Comparison of ENCODE assay signal across 25 cellular contexts in the genomic region with DNA sequence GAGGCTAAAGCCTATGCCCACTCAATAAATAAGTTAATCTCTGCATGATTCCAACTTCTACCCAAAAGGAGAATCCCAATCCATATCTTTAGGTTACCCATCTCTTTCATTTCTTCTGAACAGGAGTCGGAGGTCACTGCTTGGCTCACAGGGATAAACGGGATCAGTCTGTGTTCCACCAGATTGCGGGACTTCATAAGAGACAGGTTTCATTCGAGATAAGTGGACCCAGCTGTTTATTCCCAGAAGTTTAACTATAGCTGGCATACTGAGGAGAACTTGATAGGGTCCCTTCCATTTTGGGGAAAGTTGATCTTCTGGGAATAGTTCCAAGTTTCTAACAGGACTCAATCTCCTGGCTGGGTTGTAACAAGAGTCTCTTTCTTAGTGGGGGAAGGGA. TPM values are rescaled to one million over a fixed set of nuclear protein-coding genes. Genes with fewer than 3 reads are reported as not detected.
A peak's percentile ranks its signal among the peaks of the same experiment; 100 is the strongest.
DNase-seq lines count a peak whose midpoint lies in the region; ATAC-seq and TF ChIP-seq lines count a peak whose summit lies in the region.
"Had no signal": no experiment of that assay in that cellular context is flagged by ENCODE, and none has a peak within 500 bp of the region (broad histone marks: within the 10 kb centered on the region; RNA-seq: fewer than 3 reads in every experiment).

No MANE protein-coding gene starts in this region.

- H3K4me3 Mint-ChIP-seq in activated T-helper 17 cell treated with anti-CD3 and anti-CD28 coated beads, Interleukin-2, amount 50 U/mL, for 72 hours, result peak overlapping the region; percentile 60
- no peak overlapping the region for H3K4me3 Mint-ChIP-seq in activated T-cell treated with anti-CD3 and anti-CD28 coated beads, Interleukin-2, amount 50 U/mL, for 4 hours
- no peak overlapping the region for H3K4me3 Mint-ChIP-seq in activated naive CD8-positive, alpha-beta T cell treated with anti-CD3 and anti-CD28 coated beads, Interleukin-2, amount 50 U/mL, for 24 hours
- H3K4me3 Mint-ChIP-seq: CD4-positive, CD25-positive, alpha-beta regulatory T cell; GM23338; H9; IgD-negative memory B cell had no signal

- no peak overlapping the region for H3K27ac ChIP-seq in parathyroid adenoma
- H3K27ac ChIP-seq: BLaER1, HL-60, RWPE1 had no signal

- peak; percentile 94 for DNase-seq in DMS 273 (lab: John Stamatoyannopoulos, UW; ENCODE audit: unreplicated experiment)
- peak; percentile 65 for DNase-seq in NCI-H2171 (lab: John Stamatoyannopoulos, UW)
- no peak for DNase-seq in activated T-cell treated with anti-CD3 and anti-CD28 coated beads, Interleukin-2, amount 50 U/mL, for 4 hours
- DNase-seq in activated naive CD8-positive, alpha-beta T cell treated with anti-CD3 and anti-CD28 coated beads, Interleukin-2, amount 50 U/mL, for 24 hours, result no peak
- DNase-seq in activated naive CD4-positive, alpha-beta T cell treated with anti-CD3 and anti-CD28 coated beads, Interleukin-2, amount 50 U/mL, for 72 hours (ENCODE audit: low spot score in 2 of 2), result no peak
- DNase-seq: CD4-positive, CD25-positive, alpha-beta regulatory T cell; EL; GDM1; H9; NCI-H1092; NCI-H1417 treated with DMSO at 0.1 percent for 48 hours; NCI-H1694 treated with DMSO at 0.1 percent for 48 hours; NCI-H2081; NCI-H345; NCI-H510A treated with DMSO at 0.1 percent for 48 hours; SHP77 had no signal

- peaks cover 28% of the 10 kb centered on the region for H3K4me1 ChIP-seq in parathyroid adenoma

- peak overlapping the region; percentile 5 for H3K4me2 ChIP-seq in parathyroid adenoma (ENCODE audit: low read length)
- H3K4me2 ChIP-seq: BLaER1, GM23338 had no signal

- peaks cover 33% of the 10 kb centered on the region for H3K4me1 Mint-ChIP-seq in activated T-helper 17 cell treated with anti-CD3 and anti-CD28 coated beads, Interleukin-2, amount 50 U/mL, for 72 hours
- peaks cover 8% of the 10 kb centered on the region for H3K4me1 Mint-ChIP-seq in activated T-cell treated with anti-CD3 and anti-CD28 coated beads, Interleukin-2, amount 50 U/mL, for 4 hours (ENCODE audit: low read depth)
- peaks cover 17% of the 10 kb centered on the region for H3K4me1 Mint-ChIP-seq in activated naive CD8-positive, alpha-beta T cell treated with anti-CD3 and anti-CD28 coated beads, Interleukin-2, amount 50 U/mL, for 24 hours

- no peaks in the 10 kb centered on the region for H3K79me2 ChIP-seq in parathyroid adenoma

- peaks cover 4% of the 10 kb centered on the region for H3K9me3 Mint-ChIP-seq in activated T-helper 17 cell treated with anti-CD3 and anti-CD28 coated beads, Interleukin-2, amount 50 U/mL, for 72 hours
- H3K9me3 Mint-ChIP-seq in activated T-cell treated with anti-CD3 and anti-CD28 coated beads, Interleukin-2, amount 50 U/mL, for 4 hours, result peaks cover 19% of the 10 kb centered on the region
- peaks cover 18% of the 10 kb centered on the region for H3K9me3 Mint-ChIP-seq in activated naive CD8-positive, alpha-beta T cell treated with anti-CD3 and anti-CD28 coated beads, Interleukin-2, amount 50 U/mL, for 24 hours
- H3K9me3 Mint-ChIP-seq in activated naive CD4-positive, alpha-beta T cell treated with anti-CD3 and anti-CD28 coated beads, Interleukin-2, amount 50 U/mL, for 72 hours, result no peaks in the 10 kb centered on the region

- no peaks in the 10 kb centered on the region for H3K9me3 ChIP-seq in parathyroid adenoma (ENCODE audit: control insufficient read depth, low read length)

- no peak for TF ChIP-seq CTCF in parathyroid adenoma (IDR thresholded peaks at IDR 0.05)

- H3K36me3 Mint-ChIP-seq in activated T-helper 17 cell treated with anti-CD3 and anti-CD28 coated beads, Interleukin-2, amount 50 U/mL, for 72 hours (ENCODE audit: low read depth), result peaks cover 16% of the 10 kb centered on the region
- peaks cover 18% of the 10 kb centered on the region for H3K36me3 Mint-ChIP-seq in activated T-cell treated with anti-CD3 and anti-CD28 coated beads, Interleukin-2, amount 50 U/mL, for 4 hours (ENCODE audit: insufficient read depth)
- H3K36me3 Mint-ChIP-seq in activated naive CD8-positive, alpha-beta T cell treated with anti-CD3 and anti-CD28 coated beads, Interleukin-2, amount 50 U/mL, for 24 hours (ENCODE audit: low read depth), result peaks cover 29% of the 10 kb centered on the region
- no peaks in the 10 kb centered on the region for H3K36me3 Mint-ChIP-seq in activated naive CD4-positive, alpha-beta T cell treated with anti-CD3 and anti-CD28 coated beads, Interleukin-2, amount 50 U/mL, for 72 hours

- no peak overlapping the region for H2AFZ ChIP-seq in parathyroid adenoma
- H2AFZ ChIP-seq: GM23338 had no signal

- no peaks in the 10 kb centered on the region for H3K27me3 ChIP-seq in parathyroid adenoma (ENCODE audit: control insufficient read depth, insufficient read depth, low read length)
- H3K27me3 ChIP-seq: BLaER1 had no signal

- H3K27me3 Mint-ChIP-seq in activated T-helper 17 cell treated with anti-CD3 and anti-CD28 coated beads, Interleukin-2, amount 50 U/mL, for 72 hours, result no peaks in the 10 kb centered on the region
- no peaks in the 10 kb centered on the region for H3K27me3 Mint-ChIP-seq in activated T-cell treated with anti-CD3 and anti-CD28 coated beads, Interleukin-2, amount 50 U/mL, for 4 hours (ENCODE audit: low read depth)
- no peaks in the 10 kb centered on the region for H3K27me3 Mint-ChIP-seq in activated naive CD8-positive, alpha-beta T cell treated with anti-CD3 and anti-CD28 coated beads, Interleukin-2, amount 50 U/mL, for 24 hours
- H3K27me3 Mint-ChIP-seq: CD4-positive, CD25-positive, alpha-beta regulatory T cell; IgD-negative memory B cell had no signal

- no peak overlapping the region for H3K27ac Mint-ChIP-seq in activated T-helper 17 cell treated with anti-CD3 and anti-CD28 coated beads, Interleukin-2, amount 50 U/mL, for 72 hours
- no peak overlapping the region for H3K27ac Mint-ChIP-seq in activated naive CD8-positive, alpha-beta T cell treated with anti-CD3 and anti-CD28 coated beads, Interleukin-2, amount 50 U/mL, for 24 hours
- H3K27ac Mint-ChIP-seq in activated naive CD4-positive, alpha-beta T cell treated with anti-CD3 and anti-CD28 coated beads, Interleukin-2, amount 50 U/mL, for 72 hours, result no peak overlapping the region
- H3K27ac Mint-ChIP-seq: CD4-positive, CD25-positive, alpha-beta regulatory T cell; GM23338; H9; IgD-negative memory B cell had no signal

- H3K36me3 ChIP-seq in parathyroid adenoma (ENCODE audit: control insufficient read depth, insufficient read depth, low read length), result no peaks in the 10 kb centered on the region

- no peak overlapping the region for H3K4me3 ChIP-seq in parathyroid adenoma (ENCODE audit: low read depth, low read length)
- H3K4me3 ChIP-seq: BLaER1, GM12878, GM23338 had no signal

- H3K9ac ChIP-seq in parathyroid adenoma, result no peak overlapping the region
- H3K9ac ChIP-seq: BLaER1 had no signal

- no peak for ATAC-seq in activated T-helper 17 cell treated with anti-CD3 and anti-CD28 coated beads, Interleukin-2, amount 50 U/mL, for 72 hours (replicated peaks)
- no peak for ATAC-seq in activated T-cell treated with anti-CD3 and anti-CD28 coated beads, Interleukin-2, amount 50 U/mL, for 4 hours
- no peak for ATAC-seq in activated naive CD8-positive, alpha-beta T cell treated with anti-CD3 and anti-CD28 coated beads, Interleukin-2, amount 50 U/mL, for 24 hours
- no peak for ATAC-seq in activated naive CD4-positive, alpha-beta T cell treated with anti-CD3 and anti-CD28 coated beads, Interleukin-2, amount 50 U/mL, for 72 hours
- ATAC-seq: GM12878, GM23338, Panc1 had no signal

RNA-seq across cellular contexts. Expression of a gene that starts 45.4 kb away (rescaled TPM):
- 1 to 10 TPM; 1.7 to 2.5 TPM for total RNA-seq in activated T-helper 17 cell treated with anti-CD3 and anti-CD28 coated beads, Interleukin-2, amount 50 U/mL, for 72 hours
- 1 to 10 TPM; 1.7 to 2.6 (median 1.8) TPM for total RNA-seq in activated T-cell treated with anti-CD3 and anti-CD28 coated beads, Interleukin-2, amount 50 U/mL, for 4 hours
- 1 to 10 TPM; 2.1 to 3.6 TPM for total RNA-seq in activated naive CD4-positive, alpha-beta T cell treated with anti-CD3 and anti-CD28 coated beads, Interleukin-2, amount 50 U/mL, for 72 hours

Comparison
In these comparisons a context has a peak if more than half of its experiments do, and no peak if none do; other contexts are left out.
1. DNase-seq: peak in DMS 273 (single experiment) and NCI-H2171 (single experiment); none in activated T-cell treated with anti-CD3 and anti-CD28 coated beads, Interleukin-2, amount 50 U/mL, for 4 hours (single experiment), activated naive CD8-positive, alpha-beta T cell treated with anti-CD3 and anti-CD28 coated beads, Interleukin-2, amount 50 U/mL, for 24 hours (single experiment) and activated naive CD4-positive, alpha-beta T cell treated with anti-CD3 and anti-CD28 coated beads, Interleukin-2, amount 50 U/mL, for 72 hours (0 of 2).